In the genomic region with DNA sequence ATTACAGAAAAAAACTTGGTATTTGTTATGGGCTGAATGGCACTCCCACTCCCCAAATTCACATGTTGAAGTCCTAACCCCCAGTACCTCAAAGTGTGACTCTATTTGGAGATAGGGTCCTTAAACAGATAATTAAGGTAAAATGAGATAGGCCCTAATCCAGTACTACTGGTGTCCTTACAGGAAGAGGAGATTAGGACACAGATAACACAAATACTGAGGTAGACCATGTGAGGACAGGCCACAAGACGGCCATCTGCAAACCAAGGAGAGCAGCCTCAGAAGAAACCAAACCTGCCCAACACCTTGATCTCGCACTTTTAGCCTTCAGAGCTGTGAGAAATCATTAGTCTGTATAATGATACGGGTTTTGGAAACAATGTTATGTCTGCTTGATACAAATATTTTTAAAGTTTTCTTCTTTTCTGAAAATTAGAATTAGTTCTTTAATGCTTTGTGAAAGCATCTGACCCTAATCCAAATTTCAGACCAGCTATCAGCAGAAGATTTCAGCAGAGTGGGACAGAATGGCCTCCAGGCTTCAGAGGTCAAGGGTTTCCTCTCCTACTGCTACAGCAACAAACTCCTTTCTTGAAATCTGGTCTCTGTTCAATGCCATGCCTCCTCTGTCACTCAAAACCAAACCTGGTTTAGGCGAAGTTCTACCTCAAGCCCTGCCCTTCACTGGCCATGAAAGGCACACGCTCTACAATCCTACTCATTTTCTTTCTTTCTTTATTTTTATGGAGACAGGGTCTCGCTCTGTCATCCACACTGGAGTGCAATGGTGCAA, we compare ENCODE assay signal across 22 cellular contexts. TPM values are rescaled to one million over a fixed set of nuclear protein-coding genes. Genes with fewer than 3 reads are reported as not detected.
"Had no signal": no experiment of that assay in that cellular context is flagged by ENCODE, and none has a peak within 500 bp of the region (broad histone marks: within the 10 kb centered on the region; RNA-seq: fewer than 3 reads in every experiment).

No MANE protein-coding gene starts in this region.

- H3K4me1 Mint-ChIP-seq: mesothelial cell of epicardium, neural progenitor cell had no signal

- H3K27me3 Mint-ChIP-seq: type B pancreatic cell had no signal

- H3K4me3 ChIP-seq: esophagus muscularis mucosa, gastroesophageal sphincter, neural progenitor cell, ovary, suprapubic skin, thyroid gland had no signal

- H3K27ac ChIP-seq: epithelial cell of prostate, esophagus muscularis mucosa, gastroesophageal sphincter, neural progenitor cell, ovary, suprapubic skin, thyroid gland had no signal

- H3K9me3 Mint-ChIP-seq: mesothelial cell of epicardium, natural killer cell, neural progenitor cell, type B pancreatic cell had no signal

- H3K36me3 ChIP-seq: ovary had no signal

- H3K4me3 Mint-ChIP-seq: mesothelial cell of epicardium, natural killer cell, neural progenitor cell, type B pancreatic cell had no signal

- H3K27ac Mint-ChIP-seq: mesothelial cell of epicardium, natural killer cell, neural progenitor cell, type B pancreatic cell had no signal

- H3K4me1 ChIP-seq: esophagus muscularis mucosa, gastroesophageal sphincter, neural progenitor cell, suprapubic skin, thyroid gland had no signal

- ATAC-seq: gastroesophageal sphincter, left lobe of liver, natural killer cell, right cardiac atrium had no signal

- DNase-seq: effector memory CD4-positive, alpha-beta T cell; glutamatergic neuron; islet precursor cell; mammary epithelial cell; natural killer cell; nucleus accumbens; ovary; right cardiac atrium; small intestine; stimulated activated CD4-positive, alpha-beta T cell treated with anti-CD3 and anti-CD28 coated beads, Interleukin-12 subunit alpha, Interleukin-12 subunit beta, amount 100 ng/mL, for 4 hours; stimulated activated naive CD4-positive, alpha-beta T cell; thyroid gland had no signal

- H3K27me3 ChIP-seq: esophagus muscularis mucosa, gastroesophageal sphincter, neural progenitor cell, ovary, suprapubic skin, thyroid gland had no signal

- H2AFZ ChIP-seq: neural progenitor cell had no signal

- H3K4me2 ChIP-seq: neural progenitor cell had no signal

RNA-seq across cellular contexts. Expression of a gene that starts 22.0 kb away (rescaled TPM):
- total RNA-seq: fibroblast of villous mesenchyme, mammary epithelial cell, mesothelial cell of epicardium, myocyte had no signal
- polyA plus RNA-seq: mammary epithelial cell, right cardiac atrium had no signal
